Comparison of ENCODE assay signal across 23 cellular contexts in the genomic region with DNA sequence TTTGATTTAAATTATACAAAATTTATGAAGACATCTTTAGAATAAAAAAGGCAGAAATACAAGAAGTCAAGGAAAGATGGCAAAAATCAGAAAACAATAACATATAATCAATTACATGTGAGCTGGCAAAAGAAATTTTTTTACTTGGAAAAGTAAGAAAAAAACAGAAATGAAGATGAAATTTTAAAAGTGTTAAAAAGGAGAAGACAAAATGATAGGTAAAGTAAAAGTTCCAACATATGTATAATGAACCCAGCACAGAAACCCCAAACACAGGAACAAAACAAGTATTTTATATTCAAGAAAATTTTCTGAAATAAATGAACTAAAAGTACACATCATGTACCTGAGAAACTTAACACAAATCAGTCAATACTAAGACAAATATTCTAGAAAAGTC.
DNase-seq lines count a peak whose midpoint lies in the region; ATAC-seq, FAIRE-seq and TF ChIP-seq lines count a peak whose summit lies in the region.
"Had no signal": no experiment of that assay in that cellular context is flagged by ENCODE, and none has a peak within 500 bp of the region (broad histone marks: within the 10 kb centered on the region; RNA-seq: fewer than 3 reads in every experiment).

No MANE protein-coding gene starts in this region.

- H3K4me3 ChIP-seq in HEK293 (ENCODE audit: low read depth, low read length) (no peak overlapping the region), pancreas (no peak overlapping the region), sigmoid colon (no peak overlapping the region), OCI-LY7 (ENCODE audit: low read depth, low read length, poor library complexity, severe bottlenecking) (no peak overlapping the region)
- H3K4me3 ChIP-seq: A549; BLaER1 treated with 17β-estradiol and CSF1 and Interleukin-3, amounts not matched to agents 10 nM and 100 nM had no signal

- H3K9me3 ChIP-seq in HEK293 (ENCODE audit: control insufficient read depth, insufficient read depth, low read depth, low read length) (no peaks in the 10 kb centered on the region), pancreas (no peaks in the 10 kb centered on the region), sigmoid colon (no peaks in the 10 kb centered on the region), OCI-LY7 (ENCODE audit: low read length) (no peaks in the 10 kb centered on the region)
- H3K9me3 ChIP-seq: A549; BLaER1 treated with 17β-estradiol and CSF1 and Interleukin-3, amounts not matched to agents 10 nM and 100 nM; Caco-2 had no signal

- no peaks in the 10 kb centered on the region for H3K79me2 ChIP-seq in OCI-LY7 (ENCODE audit: insufficient read depth, low read depth, low read length)

- H3K36me3 ChIP-seq in HEK293 (ENCODE audit: control insufficient read depth in 2 of 2, insufficient read depth in 1 of 2, low read length in 2 of 2) (peaks cover 3 to 4% of the 10 kb centered on the region in 2 experiments; a peak in 2 of 3 replicates), pancreas (no peaks in the 10 kb centered on the region), sigmoid colon (peaks cover 0 to 47% (median 4%) of the 10 kb centered on the region in 4 donors), OCI-LY7 (ENCODE audit: insufficient read depth, low read length) (0 out of 2 replicates have a peak, but pooled peaks cover 6% of the 10 kb centered on the region)

- H3K4me1 ChIP-seq in HEK293 (ENCODE audit: control insufficient read depth, insufficient read depth, low read length) = no peaks in the 10 kb centered on the region
- H3K4me1 ChIP-seq in pancreas = no peaks in the 10 kb centered on the region
- H3K4me1 ChIP-seq in sigmoid colon = no peaks in the 10 kb centered on the region
- H3K4me1 ChIP-seq in OCI-LY7 (ENCODE audit: insufficient read depth, low read length, poor library complexity, severe bottlenecking) = no peaks in the 10 kb centered on the region
- H3K4me1 ChIP-seq: A549; BLaER1 treated with 17β-estradiol and CSF1 and Interleukin-3, amounts not matched to agents 10 nM and 100 nM; Caco-2 had no signal

- no peak for DNase-seq in frontal cortex (ENCODE audit: low spot score in 2 of 2)
- DNase-seq in pancreas = no peak
- no peak for DNase-seq in mesenteric fat pad (ENCODE audit: low spot score)
- no peak for DNase-seq in SHP77 treated with DMSO at 0.1 percent for 48 hours (lab: John Stamatoyannopoulos, UW)
- no peak for DNase-seq in sigmoid colon
- DNase-seq in OCI-LY7 (ENCODE audit: low spot score) = no peak
- DNase-seq: 8988T; AML-193; Caco-2; Calu3; CD4-positive, alpha-beta T cell; CD8-positive, alpha-beta T cell; DMS79 treated with DMSO at 0.1 percent for 48 hours; GF-D8 had no signal

- CTCF ChIA-PET in HEK293 (lab: Yijun Ruan, JAX) (interaction anchor here (0.6 to 1.5 kb wide), 4 partner anchors 8 to 445 kb away, joined by 3 to 9 read pairs (median 4); no protein-coding TSS in a partner anchor), OCI-LY7 (lab: Charles Lee; ENCODE audit: unreplicated experiment) (no interaction called here)

- no peak for TF ChIP-seq EP300 in sigmoid colon (IDR thresholded peaks at IDR 0.05)

- H3K27ac ChIP-seq in HEK293 (ENCODE audit: extremely low read depth, low read depth, low read length) (no peak overlapping the region), pancreas (no peak overlapping the region), sigmoid colon (no peak overlapping the region), OCI-LY7 (ENCODE audit: low read depth, low read length, poor library complexity, severe bottlenecking) (no peak overlapping the region)
- H3K27ac ChIP-seq: A549; BLaER1 treated with 17β-estradiol and CSF1 and Interleukin-3, amounts not matched to agents 10 nM and 100 nM; C4-2B had no signal

- POLR2A ChIA-PET in HEK293 (lab: Yijun Ruan, JAX) (no interaction called here), OCI-LY7 (lab: Charles Lee) (interaction anchor here (0.6 kb wide), 1 partner anchor 303 kb away, joined by 3 read pairs; no protein-coding TSS in a partner anchor)

- no peaks in the 10 kb centered on the region for H3K9me2 ChIP-seq in OCI-LY7 (ENCODE audit: insufficient read depth, low read length)

- no TSS peak for BruUV-seq in OCI-LY7 (replicated peaks; lab: Mats Ljungman, UMichigan)

- intact Hi-C loops in pancreas (cut with DNase I) = loop anchor here in 1 of 3 donors (10.0 kb wide), 1 partner anchor 245 kb away; no protein-coding TSS in a partner anchor
- intact Hi-C loops in sigmoid colon (cut with DNase I) = no loop called here
- intact Hi-C loops in OCI-LY7 (cut with micrococcal nuclease; ENCODE audit: unreplicated experiment) = no loop called here

- ATAC-seq in pancreas = no peak
- ATAC-seq: A549; CD8-positive, alpha-beta T cell had no signal

- no peaks in the 10 kb centered on the region for H3K27me3 ChIP-seq in pancreas
- no peaks in the 10 kb centered on the region for H3K27me3 ChIP-seq in sigmoid colon
- H3K27me3 ChIP-seq: BLaER1 treated with 17β-estradiol and CSF1 and Interleukin-3, amounts not matched to agents 10 nM and 100 nM had no signal

- no peaks in the 10 kb centered on the region for H4K20me1 ChIP-seq in OCI-LY7 (ENCODE audit: insufficient read depth, low read length)
- H4K20me1 ChIP-seq: BLaER1 treated with 17β-estradiol and CSF1 and Interleukin-3, amounts not matched to agents 10 nM and 100 nM had no signal

- H3K4me2 ChIP-seq in OCI-LY7 (ENCODE audit: low read length) = no peak overlapping the region
- H3K4me2 ChIP-seq: A549; BLaER1 treated with 17β-estradiol and CSF1 and Interleukin-3, amounts not matched to agents 10 nM and 100 nM had no signal

- FAIRE-seq in TTC549 (lab: Jason Lieb, UNC) (peak; percentile 5), frontal cortex (lab: Jason Lieb, UNC) (peak; percentile 83), pancreas (lab: Jason Lieb, UNC) (peak; percentile 43)
- FAIRE-seq: A549, D721Med, G401.6, GM12891, GM19239 had no signal

- no peak overlapping the region for H2AFZ ChIP-seq in OCI-LY7 (ENCODE audit: low read length)

- TF ChIP-seq CTCF in HEK293 (tag by site-specific recombination; IDR thresholded peaks at IDR 0.05) (no peak), pancreas (IDR thresholded peaks at IDR 0.05) (no peak), sigmoid colon (IDR thresholded peaks at IDR 0.05) (no peak), OCI-LY7 (conservative IDR thresholded peaks at IDR 0.05; ENCODE audit: low read length) (no peak)

- TF ChIP-seq POLR2A in sigmoid colon (IDR thresholded peaks at IDR 0.05) = no peak

TF ChIP-seq in HEK293, 187 proteins besides CTCF, POLR2A, EP300 and RAD21:
- TF ChIP-seq ZNF423 (tag by site-specific recombination; IDR thresholded peaks at IDR 0.05) (no peak), ZNF133 (tag by site-specific recombination; IDR thresholded peaks at IDR 0.05) (peak; percentile 96)
